In genomic region chr17:42509409-42509808, GRCh38 we compare ENCODE assay signal across 21 cellular contexts. TPM values are rescaled to one million over a fixed set of nuclear protein-coding genes. Genes with fewer than 3 reads are reported as not detected.
DNase-seq lines count a peak whose midpoint lies in the region; ATAC-seq and TF ChIP-seq lines count a peak whose summit lies in the region.
"Had no signal": no experiment of that assay in that cellular context is flagged by ENCODE, and none has a peak within 500 bp of the region (broad histone marks: within the 10 kb centered on the region; RNA-seq: fewer than 3 reads in every experiment).

No MANE protein-coding gene starts in this region.

- TF ChIP-seq CTCF in Loucy (conservative IDR thresholded peaks at IDR 0.05; ENCODE audit: low read length) (no peak), colonic mucosa (IDR thresholded peaks at IDR 0.05) (no peak), thoracic aorta (IDR thresholded peaks at IDR 0.05) (no peak)

- no peaks in the 10 kb centered on the region for H3K9me2 ChIP-seq in Loucy (replicated peaks; ENCODE audit: low read depth, low read length)

- H3K79me2 ChIP-seq in Loucy (ENCODE audit: insufficient read depth, low read length): no peaks in the 10 kb centered on the region

- H3K9me3 Mint-ChIP-seq in naive B cell: no peaks in the 10 kb centered on the region
- H3K9me3 Mint-ChIP-seq: CD8-positive, alpha-beta T cell; H9; HFFc6 had no signal

- H3K27ac ChIP-seq in colonic mucosa (no peak overlapping the region), thoracic aorta (peak overlapping the region; percentile 28 to 70)
- H3K27ac ChIP-seq: A549, GM23248 had no signal

- H3K36me3 Mint-ChIP-seq in naive B cell: peaks cover 13 to 22% of the 10 kb centered on the region in 2 donors

- H2AFZ ChIP-seq in Loucy (ENCODE audit: low read length): no peak overlapping the region
- H2AFZ ChIP-seq: GM23248 had no signal

- H3F3A ChIP-seq in Loucy (ENCODE audit: low read depth): no peaks in the 10 kb centered on the region

- H3K4me2 ChIP-seq in Loucy (ENCODE audit: low read depth, low read length, poor library complexity, severe bottlenecking): peak overlapping the region; percentile 36
- H3K4me2 ChIP-seq: A549 had no signal

- H3K4me1 Mint-ChIP-seq in naive B cell: peaks cover 12 to 28% (median 17%) of the 10 kb centered on the region in 3 donors
- H3K4me1 Mint-ChIP-seq: H9 had no signal

- intact Hi-C loops in colonic mucosa (cut with DNase I): no loop called here

- ATAC-seq in naive B cell (ENCODE audit: low read depth in 2 of 2) (no peak), thoracic aorta (ENCODE audit: insufficient number of reproducible peaks, low FRiP score, low read depth) (no peak), GM19324 (IDR thresholded peaks at IDR 0.05; ENCODE audit: low FRiP score, unreplicated experiment) (no peak)
- ATAC-seq: A549; CD8-positive, alpha-beta T cell had no signal

- peaks cover 13% of the 10 kb centered on the region for H3K4me1 ChIP-seq in Loucy (ENCODE audit: insufficient read depth, low read length, poor library complexity, severe bottlenecking)
- H3K4me1 ChIP-seq in colonic mucosa: no peaks in the 10 kb centered on the region
- peaks cover 11 to 49% of the 10 kb centered on the region in 2 donors for H3K4me1 ChIP-seq in thoracic aorta (ENCODE audit: control insufficient read depth in 1 of 2, low read depth in 2 of 2)
- H3K4me1 ChIP-seq: A549 had no signal

- peak overlapping the region in 4 of 6 donors; percentile 5 to 75 (median 42) for H3K27ac Mint-ChIP-seq in naive B cell
- H3K27ac Mint-ChIP-seq: CD8-positive, alpha-beta T cell; HFFc6 had no signal

- H3K36me3 ChIP-seq in Loucy (ENCODE audit: insufficient read depth, low read length) (no peaks in the 10 kb centered on the region), colonic mucosa (peaks cover 6% of the 10 kb centered on the region), thoracic aorta (peaks cover 3% of the 10 kb centered on the region)

- H3K27me3 ChIP-seq in Loucy (ENCODE audit: insufficient read depth, low read length, poor library complexity, severe bottlenecking): no peaks in the 10 kb centered on the region
- H3K27me3 ChIP-seq in colonic mucosa: no peaks in the 10 kb centered on the region
- no peaks in the 10 kb centered on the region for H3K27me3 ChIP-seq in thoracic aorta (replicated peaks; ENCODE audit: insufficient read depth)

- H3K4me3 Mint-ChIP-seq in naive B cell: peak overlapping the region in 2 of 8 donors; percentile 3 to 35
- H3K4me3 Mint-ChIP-seq: CD8-positive, alpha-beta T cell; H9; HFFc6 had no signal

- DNase-seq in colonic mucosa: peak; percentile 62
- no peak for DNase-seq in naive B cell
- DNase-seq in thoracic aorta (ENCODE audit: low spot score): no peak
- DNase-seq in mucosa of gallbladder (ENCODE audit: low spot score): no peak
- no peak for DNase-seq in COLO668 (lab: John Stamatoyannopoulos, UW; ENCODE audit: unreplicated experiment)
- DNase-seq in NCI-H1694 (lab: John Stamatoyannopoulos, UW): no peak
- DNase-seq: Calu3; CD8-positive, alpha-beta T cell; DMS153; GM23248; H9; HFFc6; MM.1S; NCI-H1048; NCI-H1436; NCI-H1930; NCI-H510A; NCI-H748 treated with DMSO at 0.1 percent for 48 hours had no signal

- no peaks in the 10 kb centered on the region for H4K20me1 ChIP-seq in Loucy (ENCODE audit: insufficient read depth, low read length, poor library complexity, severe bottlenecking)

- no peak overlapping the region for H3K4me3 ChIP-seq in Loucy (ENCODE audit: low read length, poor library complexity, severe bottlenecking)
- no peak overlapping the region for H3K4me3 ChIP-seq in colonic mucosa
- H3K4me3 ChIP-seq in thoracic aorta: no peak overlapping the region
- H3K4me3 ChIP-seq: A549, GM23248 had no signal

- H3K9ac ChIP-seq in Loucy (ENCODE audit: low read depth, low read length, poor library complexity, severe bottlenecking): peak overlapping the region; percentile 4
- H3K9ac ChIP-seq in colonic mucosa (ENCODE audit: low read depth in 2 of 2, low read length in 2 of 2): no peak overlapping the region
- H3K9ac ChIP-seq: GM23248 had no signal

- H3K9me3 ChIP-seq in Loucy (ENCODE audit: insufficient read depth, low read depth, low read length) (no peaks in the 10 kb centered on the region), colonic mucosa (no peaks in the 10 kb centered on the region), thoracic aorta (no peaks in the 10 kb centered on the region)
- H3K9me3 ChIP-seq: A549 had no signal

- no peaks in the 10 kb centered on the region for H3K27me3 Mint-ChIP-seq in naive B cell

RNA-seq across cellular contexts. Expression of gene NAGLU, which starts 26.6 kb away (rescaled TPM):
- total RNA-seq in colonic mucosa (10 to 100 TPM; 27.8 to 38.6 TPM), thoracic aorta (100 to 1,000 TPM in 1 of 2 donors, 10 to 100 TPM in 1; 86.7 to 130 TPM), mucosa of gallbladder (51.1 TPM)
- 10 to 100 TPM; 17.1 to 34.9 (median 23.6) TPM for polyA plus RNA-seq in naive B cell (ENCODE audit: low read depth in 6 of 6)

RNA-seq across cellular contexts. Expression of gene HSD17B1, which starts 43.3 kb away (rescaled TPM):
- total RNA-seq in colonic mucosa (1 to 10 TPM in 1 of 2 donors, under 1 TPM in 1; 0.88 to 1.7 TPM), thoracic aorta (1 to 10 TPM in 1 of 2 donors, under 1 TPM in 1; 0.14 to 2.8 TPM), mucosa of gallbladder (2.4 TPM)
- polyA plus RNA-seq in naive B cell (ENCODE audit: low read depth in 6 of 6): 1 to 10 TPM in 2 of 6 donors, under 1 TPM in 3, not detected in 1; 0.55 to 1.6 (median 0.90) TPM

RNA-seq across cellular contexts. Expression of gene ATP6V0A1, which starts 50.7 kb away (rescaled TPM):
- total RNA-seq in colonic mucosa (10 to 100 TPM; 77.6 to 93.0 TPM), thoracic aorta (10 to 100 TPM; 63.2 to 95.6 TPM), mucosa of gallbladder (179 TPM)
- 10 to 100 TPM; 42.5 to 81.0 (median 62.8) TPM for polyA plus RNA-seq in naive B cell (ENCODE audit: low read depth in 6 of 6)

RNA-seq across cellular contexts. Expression of gene COASY, which starts 52.5 kb away (rescaled TPM):
- total RNA-seq in colonic mucosa (100 to 1,000 TPM in 1 of 2 donors, 10 to 100 TPM in 1; 94.2 to 176 TPM), thoracic aorta (10 to 100 TPM; 20.8 to 21.1 TPM), mucosa of gallbladder (84.1 TPM)
- polyA plus RNA-seq in naive B cell (ENCODE audit: low read depth in 6 of 6): 100 to 1,000 TPM in 1 of 6 donors, 10 to 100 TPM in 5; 40.6 to 104 (median 55.5) TPM

RNA-seq across cellular contexts. Expression of gene MLX, which starts 57.5 kb away (rescaled TPM):
- total RNA-seq in colonic mucosa (10 to 100 TPM; 79.6 to 83.0 TPM), thoracic aorta (10 to 100 TPM; 31.5 to 41.2 TPM), mucosa of gallbladder (54.0 TPM)
- polyA plus RNA-seq in naive B cell (ENCODE audit: low read depth in 6 of 6): 10 to 100 TPM; 26.7 to 48.2 (median 32.9) TPM
